ENCODE assay signal across 9 cellular contexts in the genomic region with DNA sequence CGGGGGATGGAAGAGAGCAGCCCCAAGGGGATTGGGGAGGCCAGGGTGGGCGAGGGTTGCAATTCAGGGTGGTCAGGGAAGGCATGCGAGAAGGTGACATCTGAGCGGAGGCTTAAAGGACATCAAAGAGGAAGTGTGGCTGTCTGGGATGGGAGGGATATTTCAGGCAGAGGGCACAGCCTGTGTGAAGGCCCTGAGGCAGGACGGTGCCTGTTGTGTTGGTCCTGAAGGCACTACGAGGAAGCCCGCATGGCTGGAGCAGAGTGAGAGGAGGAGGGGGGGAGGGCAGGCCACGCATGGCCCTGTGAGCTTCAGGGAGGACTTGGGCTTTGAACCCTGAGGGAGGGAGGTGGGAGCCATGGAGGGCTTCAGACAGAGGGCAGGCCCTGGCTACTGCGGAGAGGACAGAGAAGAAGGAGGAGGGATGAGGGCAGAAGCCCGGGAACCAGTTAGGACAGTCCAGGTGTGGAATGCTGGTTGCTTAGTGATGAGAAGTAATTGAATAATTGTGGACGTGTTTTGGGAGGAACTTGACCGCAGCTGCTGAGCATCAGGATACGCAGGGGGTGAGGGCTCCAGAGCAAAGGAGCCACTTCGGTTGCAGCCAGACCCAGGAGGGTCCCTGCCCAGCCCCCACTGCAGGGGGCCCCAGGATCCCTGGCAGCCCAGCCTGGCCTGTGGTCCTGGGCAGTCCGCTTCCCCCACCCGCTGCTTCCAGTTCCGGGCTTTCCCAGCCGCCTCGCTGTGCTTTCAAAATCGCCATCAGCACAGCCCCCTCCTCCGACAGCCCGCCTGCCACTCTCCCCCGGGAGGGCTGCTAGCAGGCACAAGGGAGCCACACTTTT. TPM values are rescaled to one million over a fixed set of nuclear protein-coding genes. Genes with fewer than 3 reads are reported as not detected.
A peak's percentile ranks its signal among the peaks of the same experiment; 100 is the strongest.
DNase-seq lines count a peak whose midpoint lies in the region; ATAC-seq and TF ChIP-seq lines count a peak whose summit lies in the region.
"Had no signal": no experiment of that assay in that cellular context is flagged by ENCODE, and none has a peak within 500 bp of the region (broad histone marks: within the 10 kb centered on the region; RNA-seq: fewer than 3 reads in every experiment).

No MANE protein-coding gene starts in this region.

- DNase-seq in NCI-H2171 treated with DMSO at 0.1 percent for 48 hours (lab: John Stamatoyannopoulos, UW) (peak; percentile 60), NCI-H2171 (lab: John Stamatoyannopoulos, UW) (no peak), SK-N-MC (ENCODE audit: low read depth, low spot score) (no peak), germinal center (ENCODE audit: low spot score) (peak; percentile 28), osteocyte (ENCODE audit: extremely low spot score, unreplicated experiment) (no peak), Ammon's horn (ENCODE audit: low spot score) (no peak)
- no peak for DNase-seq in CD8-positive, alpha-beta memory T cell
- DNase-seq: CD4-positive, CD25-positive, alpha-beta regulatory T cell had no signal

- peaks cover 16% of the 10 kb centered on the region for H3K27me3 Mint-ChIP-seq in osteocyte (ENCODE audit: unreplicated experiment)
- peaks cover 9 to 18% of the 10 kb centered on the region in 2 donors for H3K27me3 Mint-ChIP-seq in CD8-positive, alpha-beta memory T cell

- no peaks in the 10 kb centered on the region for H3K36me3 ChIP-seq in SK-N-MC (ENCODE audit: insufficient read depth, low read length)
- no peaks in the 10 kb centered on the region for H3K36me3 ChIP-seq in CD8-positive, alpha-beta memory T cell (ENCODE audit: insufficient read depth, low read length)

- peak overlapping the region; percentile 56; the same call in 1 of the 2 replicates for H3K27ac ChIP-seq in SK-N-MC
- H3K27ac ChIP-seq in CD8-positive, alpha-beta memory T cell (ENCODE audit: low read depth, low read length) = no peak overlapping the region

- CTCF ChIA-PET in CD8-positive, alpha-beta memory T cell (lab: Charles Lee) = no interaction called here

- no peaks in the 10 kb centered on the region for H3K9me3 Mint-ChIP-seq in osteocyte (ENCODE audit: unreplicated experiment)
- H3K9me3 Mint-ChIP-seq in CD8-positive, alpha-beta memory T cell = no peaks in the 10 kb centered on the region

- H3K9me3 ChIP-seq in SK-N-MC (ENCODE audit: low read depth, low read length) = no peaks in the 10 kb centered on the region
- no peaks in the 10 kb centered on the region for H3K9me3 ChIP-seq in CD8-positive, alpha-beta memory T cell (ENCODE audit: low read length)

- no peaks in the 10 kb centered on the region for H3K4me1 ChIP-seq in CD8-positive, alpha-beta memory T cell (ENCODE audit: insufficient read depth, low read length)

- peaks cover 44% of the 10 kb centered on the region for H3K4me1 Mint-ChIP-seq in osteocyte (ENCODE audit: unreplicated experiment)
- no peaks in the 10 kb centered on the region for H3K4me1 Mint-ChIP-seq in CD8-positive, alpha-beta memory T cell

- ATAC-seq in HG02938 (IDR thresholded peaks at IDR 0.05; ENCODE audit: unreplicated experiment) = no peak

- H3K4me3 ChIP-seq in SK-N-MC = peak overlapping the region; percentile 62
- no peak overlapping the region for H3K4me3 ChIP-seq in CD8-positive, alpha-beta memory T cell (ENCODE audit: low read length)

- peak overlapping the region; percentile 88 for H3K27ac Mint-ChIP-seq in osteocyte (ENCODE audit: unreplicated experiment)
- no peak overlapping the region for H3K27ac Mint-ChIP-seq in CD8-positive, alpha-beta memory T cell
- H3K27ac Mint-ChIP-seq: CD4-positive, CD25-positive, alpha-beta regulatory T cell had no signal

- H3K4me3 Mint-ChIP-seq in osteocyte (ENCODE audit: unreplicated experiment) = peak overlapping the region; percentile 70
- H3K4me3 Mint-ChIP-seq in CD8-positive, alpha-beta memory T cell = no peak overlapping the region
- H3K4me3 Mint-ChIP-seq: CD4-positive, CD25-positive, alpha-beta regulatory T cell had no signal

- no peaks in the 10 kb centered on the region for H3K27me3 ChIP-seq in CD8-positive, alpha-beta memory T cell (ENCODE audit: insufficient read depth, low read length, poor library complexity, severe bottlenecking)

- POLR2A ChIA-PET in CD8-positive, alpha-beta memory T cell (lab: Charles Lee) = no interaction called here

- no peak overlapping the region for H3K9ac ChIP-seq in SK-N-MC (ENCODE audit: insufficient read length)

- no peaks in the 10 kb centered on the region for H3K36me3 Mint-ChIP-seq in osteocyte (ENCODE audit: unreplicated experiment)
- H3K36me3 Mint-ChIP-seq in CD8-positive, alpha-beta memory T cell = no peaks in the 10 kb centered on the region
- H3K36me3 Mint-ChIP-seq: CD4-positive, CD25-positive, alpha-beta regulatory T cell had no signal

- TF ChIP-seq CTCF in osteocyte (IDR thresholded peaks at IDR 0.05) = no peak

RNA-seq across cellular contexts. Expression of a gene that starts 6.2 kb away (rescaled TPM):
- total RNA-seq in osteocyte = 0.65 and 1.5 TPM in 2 replicates
- total RNA-seq in CD8-positive, alpha-beta memory T cell = 1 to 10 TPM; 1.1 to 1.3 TPM
- polyA plus RNA-seq in CD8-positive, alpha-beta memory T cell = not detected
- total RNA-seq: CD4-positive, CD25-positive, alpha-beta regulatory T cell had no signal
- polyA plus RNA-seq: CD4-positive, CD25-positive, alpha-beta regulatory T cell had no signal

RNA-seq across cellular contexts. Expression of a gene that starts 38.8 kb away (rescaled TPM):
- total RNA-seq in osteocyte = 4.0 and 4.9 TPM in 2 replicates
- 1 to 10 TPM; 3.8 to 4.1 TPM for total RNA-seq in CD8-positive, alpha-beta memory T cell
- polyA plus RNA-seq in CD8-positive, alpha-beta memory T cell = 3.1 TPM

RNA-seq across cellular contexts. Expression of a gene that starts 45.5 kb away (rescaled TPM):
- total RNA-seq in osteocyte = 13.2 and 14.9 TPM in 2 replicates
- 1 to 10 TPM; 3.8 to 5.3 TPM for total RNA-seq in CD8-positive, alpha-beta memory T cell
- 5.0 TPM for polyA plus RNA-seq in CD8-positive, alpha-beta memory T cell

Comparison
In these comparisons a context has a peak if more than half of its experiments do, and no peak if none do; other contexts are left out.
1. DNase-seq: peak in NCI-H2171 treated with DMSO at 0.1 percent for 48 hours (single experiment) and germinal center (single experiment); none in NCI-H2171 (single experiment), SK-N-MC (single experiment), osteocyte (single experiment), CD8-positive, alpha-beta memory T cell (0 of 5) and Ammon's horn (single experiment).